23 cellular contexts compared by ENCODE assay signal in genomic region chr10:68090586-68090985, GRCh38. TPM values are rescaled to one million over a fixed set of nuclear protein-coding genes. Genes with fewer than 3 reads are reported as not detected.
"Had no signal": no experiment of that assay in that cellular context is flagged by ENCODE, and none has a peak within 500 bp of the region (broad histone marks: within the 10 kb centered on the region; RNA-seq: fewer than 3 reads in every experiment).

No MANE protein-coding gene starts in this region.

- H2AFZ ChIP-seq: parathyroid adenoma had no signal

- H3K9me3 ChIP-seq: colonic mucosa, esophagus squamous epithelium, prostate gland, right lobe of liver had no signal

- H3K9ac ChIP-seq: parathyroid adenoma had no signal

- H3K27ac ChIP-seq: colonic mucosa, esophagus squamous epithelium, parathyroid adenoma, prostate gland, right lobe of liver had no signal

- H3K4me3 ChIP-seq: colonic mucosa, esophagus squamous epithelium, lung, prostate gland, right lobe of liver had no signal

- H3K4me1 ChIP-seq: colonic mucosa, parathyroid adenoma, prostate gland had no signal

- H3K79me2 ChIP-seq: parathyroid adenoma had no signal

- H3K27me3 ChIP-seq: colonic mucosa, esophagus squamous epithelium, right lobe of liver had no signal

- ATAC-seq: left lobe of liver; right lobe of liver; stimulated activated naive B cell treated with anti-CD40 and anti-IgM and Interleukin-4, amounts not matched to agents 10 μg/mL and 1 μg/mL and 100 μg/mL, for 72 hours; stimulated activated naive CD8-positive, alpha-beta T cell treated with anti-CD3 and anti-CD28 coated beads, Interleukin-15, amount 100 ng/mL, for 72 hours had no signal

- DNase-seq: colonic mucosa; dermis blood vessel endothelial cell; esophagus squamous epithelium; foreskin fibroblast; head of caudate nucleus; hippocampal formation; mesenchymal stem cell; midbrain; naive B cell; occipital lobe; retina; right lobe of liver; stimulated activated CD4-positive, alpha-beta T cell treated with anti-CD3 and anti-CD28 coated beads, Interleukin-2, amount 100 ng/mL, for 24 hours; stimulated activated CD4-positive, alpha-beta T cell treated with anti-CD3 and anti-CD28 coated beads, Interleukin-4, amount 100 ng/mL, for 4 hours; stimulated activated naive B cell treated with anti-CD40 and anti-IgM and Interleukin-4, amounts not matched to agents 10 μg/mL and 1 μg/mL and 100 μg/mL, for 72 hours; stimulated activated naive CD8-positive, alpha-beta T cell treated with anti-CD3 and anti-CD28 coated beads, Interleukin-15, amount 100 ng/mL, for 72 hours; substantia nigra had no signal

- H3K36me3 ChIP-seq: colonic mucosa, esophagus squamous epithelium, prostate gland, right lobe of liver had no signal

RNA-seq across cellular contexts. Expression of gene MYPN, which starts 18.7 kb away (rescaled TPM):
- total RNA-seq: cerebellum, dermis blood vessel endothelial cell, esophagus squamous epithelium, left lobe of liver, occipital lobe had no signal
- polyA plus RNA-seq: urinary bladder had no signal
